In the genomic region with DNA sequence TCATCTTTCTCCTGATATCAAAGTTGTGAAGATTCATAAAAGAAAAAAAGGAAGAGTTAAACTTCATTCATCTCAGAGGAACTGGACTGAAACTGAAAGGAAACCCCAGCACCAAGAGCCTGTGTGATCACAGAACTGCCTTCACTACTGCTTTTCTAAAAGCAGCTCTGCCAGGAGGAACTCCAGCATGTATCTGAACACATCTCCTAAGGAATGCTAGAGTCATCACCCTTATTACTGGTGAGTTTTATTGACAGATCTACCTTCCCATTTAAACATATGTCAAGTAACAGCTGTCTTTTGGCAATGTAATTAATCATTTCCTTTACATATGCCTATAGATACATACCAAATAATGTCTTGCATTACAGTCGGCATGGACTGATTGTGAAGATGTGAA, we compare ENCODE assay signal across 9 cellular contexts.
DNase-seq lines count a peak whose midpoint lies in the region; ATAC-seq and TF ChIP-seq lines count a peak whose summit lies in the region.
"Had no signal": no experiment of that assay in that cellular context is flagged by ENCODE, and none has a peak within 500 bp of the region (broad histone marks: within the 10 kb centered on the region; RNA-seq: fewer than 3 reads in every experiment).

No MANE protein-coding gene starts in this region.

- peak; percentile 38 for DNase-seq in SKM-1 treated with dmso at 0.1 percent for 144 hours (lab: John Stamatoyannopoulos, UW; ENCODE audit: unreplicated experiment)
- no peak for DNase-seq in SKM-1 (lab: John Stamatoyannopoulos, UW; ENCODE audit: unreplicated experiment)
- DNase-seq in RPMI7951 (ENCODE audit: low read depth), result peak; percentile 37
- peak; percentile 46 for DNase-seq in pons (ENCODE audit: low spot score)
- DNase-seq in WTC11 (ENCODE audit: low spot score), result no peak
- no peak for DNase-seq in germinal center (ENCODE audit: low spot score)
- DNase-seq in effector CD4-positive, alpha-beta T cell, result no peak
- DNase-seq: heart right ventricle had no signal

- H3K27ac Mint-ChIP-seq in WTC11, result no peak overlapping the region

- ATAC-seq in HG02852 (IDR thresholded peaks at IDR 0.05; ENCODE audit: unreplicated experiment), result peak; percentile 33
- ATAC-seq in WTC11, result no peak

- H3K36me3 Mint-ChIP-seq in WTC11, result no peaks in the 10 kb centered on the region

- H3K4me1 Mint-ChIP-seq in WTC11, result peaks cover 1% of the 10 kb centered on the region

- no peak for TF ChIP-seq CTCF in WTC11 (IDR thresholded peaks at IDR 0.05)

- H3K4me3 Mint-ChIP-seq in WTC11, result no peak overlapping the region

- CTCF ChIA-PET in WTC11 (lab: Charles Lee), result no interaction called here

- no peaks in the 10 kb centered on the region for H3K27me3 Mint-ChIP-seq in WTC11 (ENCODE audit: low read depth)

- POLR2A ChIA-PET in WTC11 (lab: Charles Lee), result no interaction called here

- H3K9me3 Mint-ChIP-seq in WTC11, result no peaks in the 10 kb centered on the region

TF ChIP-seq in WTC11, 78 proteins besides CTCF, POLR2A, EP300 and RAD21:
- TF ChIP-seq, protein P1, sequence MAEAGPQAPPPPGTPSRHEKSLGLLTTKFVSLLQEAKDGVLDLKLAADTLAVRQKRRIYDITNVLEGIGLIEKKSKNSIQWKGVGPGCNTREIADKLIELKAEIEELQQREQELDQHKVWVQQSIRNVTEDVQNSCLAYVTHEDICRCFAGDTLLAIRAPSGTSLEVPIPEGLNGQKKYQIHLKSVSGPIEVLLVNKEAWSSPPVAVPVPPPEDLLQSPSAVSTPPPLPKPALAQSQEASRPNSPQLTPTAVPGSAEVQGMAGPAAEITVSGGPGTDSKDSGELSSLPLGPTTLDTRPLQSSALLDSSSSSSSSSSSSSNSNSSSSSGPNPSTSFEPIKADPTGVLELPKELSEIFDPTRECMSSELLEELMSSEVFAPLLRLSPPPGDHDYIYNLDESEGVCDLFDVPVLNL (CRISPR knock-in tag; IDR thresholded peaks at IDR 0.05; ENCODE audit: borderline replicate concordance, low read depth), result no peak
- no peak for TF ChIP-seq ZNF423 (CRISPR knock-in tag; IDR thresholded peaks at IDR 0.05)
- TF ChIP-seq, protein P2, sequence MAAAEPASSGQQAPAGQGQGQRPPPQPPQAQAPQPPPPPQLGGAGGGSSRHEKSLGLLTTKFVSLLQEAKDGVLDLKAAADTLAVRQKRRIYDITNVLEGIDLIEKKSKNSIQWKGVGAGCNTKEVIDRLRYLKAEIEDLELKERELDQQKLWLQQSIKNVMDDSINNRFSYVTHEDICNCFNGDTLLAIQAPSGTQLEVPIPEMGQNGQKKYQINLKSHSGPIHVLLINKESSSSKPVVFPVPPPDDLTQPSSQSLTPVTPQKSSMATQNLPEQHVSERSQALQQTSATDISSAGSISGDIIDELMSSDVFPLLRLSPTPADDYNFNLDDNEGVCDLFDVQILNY (CRISPR knock-in tag; IDR thresholded peaks at IDR 0.05), result no peak
- TF ChIP-seq ZNF416 (CRISPR knock-in tag; IDR thresholded peaks at IDR 0.05), result no peak
- no peak for TF ChIP-seq MYBL2 (CRISPR knock-in tag; IDR thresholded peaks at IDR 0.05)
- no peak for TF ChIP-seq ATF6 (CRISPR knock-in tag; IDR thresholded peaks at IDR 0.05)
- TF ChIP-seq ZBTB21 (CRISPR knock-in tag; IDR thresholded peaks at IDR 0.05; ENCODE audit: borderline replicate concordance), result no peak
- TF ChIP-seq ZNF232 (CRISPR knock-in tag; IDR thresholded peaks at IDR 0.05), result no peak
- TF ChIP-seq ZNF317 (CRISPR knock-in tag; IDR thresholded peaks at IDR 0.05; ENCODE audit: borderline replicate concordance, low read depth), result no peak
- no peak for TF ChIP-seq ATF1 (CRISPR knock-in tag; IDR thresholded peaks at IDR 0.05)
- TF ChIP-seq GTF2I (CRISPR knock-in tag; conservative IDR thresholded peaks at IDR 0.05), result no peak
- TF ChIP-seq JUN (CRISPR knock-in tag; IDR thresholded peaks at IDR 0.05), result no peak
- TF ChIP-seq, protein P3, sequence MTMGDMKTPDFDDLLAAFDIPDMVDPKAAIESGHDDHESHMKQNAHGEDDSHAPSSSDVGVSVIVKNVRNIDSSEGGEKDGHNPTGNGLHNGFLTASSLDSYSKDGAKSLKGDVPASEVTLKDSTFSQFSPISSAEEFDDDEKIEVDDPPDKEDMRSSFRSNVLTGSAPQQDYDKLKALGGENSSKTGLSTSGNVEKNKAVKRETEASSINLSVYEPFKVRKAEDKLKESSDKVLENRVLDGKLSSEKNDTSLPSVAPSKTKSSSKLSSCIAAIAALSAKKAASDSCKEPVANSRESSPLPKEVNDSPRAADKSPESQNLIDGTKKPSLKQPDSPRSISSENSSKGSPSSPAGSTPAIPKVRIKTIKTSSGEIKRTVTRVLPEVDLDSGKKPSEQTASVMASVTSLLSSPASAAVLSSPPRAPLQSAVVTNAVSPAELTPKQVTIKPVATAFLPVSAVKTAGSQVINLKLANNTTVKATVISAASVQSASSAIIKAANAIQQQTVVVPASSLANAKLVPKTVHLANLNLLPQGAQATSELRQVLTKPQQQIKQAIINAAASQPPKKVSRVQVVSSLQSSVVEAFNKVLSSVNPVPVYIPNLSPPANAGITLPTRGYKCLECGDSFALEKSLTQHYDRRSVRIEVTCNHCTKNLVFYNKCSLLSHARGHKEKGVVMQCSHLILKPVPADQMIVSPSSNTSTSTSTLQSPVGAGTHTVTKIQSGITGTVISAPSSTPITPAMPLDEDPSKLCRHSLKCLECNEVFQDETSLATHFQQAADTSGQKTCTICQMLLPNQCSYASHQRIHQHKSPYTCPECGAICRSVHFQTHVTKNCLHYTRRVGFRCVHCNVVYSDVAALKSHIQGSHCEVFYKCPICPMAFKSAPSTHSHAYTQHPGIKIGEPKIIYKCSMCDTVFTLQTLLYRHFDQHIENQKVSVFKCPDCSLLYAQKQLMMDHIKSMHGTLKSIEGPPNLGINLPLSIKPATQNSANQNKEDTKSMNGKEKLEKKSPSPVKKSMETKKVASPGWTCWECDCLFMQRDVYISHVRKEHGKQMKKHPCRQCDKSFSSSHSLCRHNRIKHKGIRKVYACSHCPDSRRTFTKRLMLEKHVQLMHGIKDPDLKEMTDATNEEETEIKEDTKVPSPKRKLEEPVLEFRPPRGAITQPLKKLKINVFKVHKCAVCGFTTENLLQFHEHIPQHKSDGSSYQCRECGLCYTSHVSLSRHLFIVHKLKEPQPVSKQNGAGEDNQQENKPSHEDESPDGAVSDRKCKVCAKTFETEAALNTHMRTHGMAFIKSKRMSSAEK (CRISPR knock-in tag; IDR thresholded peaks at IDR 0.05; ENCODE audit: borderline replicate concordance), result no peak
- TF ChIP-seq NFE2L1 (CRISPR knock-in tag; IDR thresholded peaks at IDR 0.05), result no peak

Comparison
In these comparisons a context has a peak if more than half of its experiments do, and no peak if none do; other contexts are left out.
1. DNase-seq: peak in SKM-1 treated with dmso at 0.1 percent for 144 hours (single experiment), RPMI7951 (single experiment) and pons (single experiment); none in SKM-1 (single experiment), WTC11 (single experiment), germinal center (single experiment) and effector CD4-positive, alpha-beta T cell (single experiment).